Comparison of ENCODE assay signal across 25 cellular contexts in genomic region chr3:195005759-195006555, GRCh38.
"Had no signal": no experiment of that assay in that cellular context is flagged by ENCODE, and none has a peak within 500 bp of the region (broad histone marks: within the 10 kb centered on the region; RNA-seq: fewer than 3 reads in every experiment).

No MANE protein-coding gene starts in this region.

- H3K4me1 Mint-ChIP-seq: activated naive CD4-positive, alpha-beta T cell treated with anti-CD3 and anti-CD28 coated beads, Interleukin-2, amount 50 U/mL, for 24 hours; T-helper 17 cell had no signal

- H3K27ac Mint-ChIP-seq: activated B cell treated with CpG ODN at 0.5 μM for 24 hours; activated CD4-positive, alpha-beta memory T cell treated with anti-CD3 and anti-CD28 coated beads for 36 hours; activated naive CD4-positive, alpha-beta T cell treated with anti-CD3 and anti-CD28 coated beads, Interleukin-2, amount 50 U/mL, for 24 hours; natural killer cell treated with Interleukin-12 subunit alpha and Interleukin-12 subunit beta and Interleukin-15 and Interleukin-18, amount 100 ng/mL, for 72 hours; T-helper 17 cell had no signal

- H3K27me3 Mint-ChIP-seq: activated B cell treated with CpG ODN at 0.5 μM for 24 hours had no signal

- H3K27me3 ChIP-seq: body of pancreas, cardiac muscle cell, neutrophil, pancreas, stomach, suprapubic skin had no signal

- H3K9me3 Mint-ChIP-seq: activated B cell treated with CpG ODN at 0.5 μM for 24 hours; activated CD4-positive, alpha-beta memory T cell treated with anti-CD3 and anti-CD28 coated beads for 36 hours; activated naive CD4-positive, alpha-beta T cell treated with anti-CD3 and anti-CD28 coated beads, Interleukin-2, amount 50 U/mL, for 24 hours; effector memory CD8-positive, alpha-beta T cell; natural killer cell treated with Interleukin-12 subunit alpha and Interleukin-12 subunit beta and Interleukin-15 and Interleukin-18, amount 100 ng/mL, for 72 hours had no signal

- H3K4me3 ChIP-seq: body of pancreas, cardiac muscle cell, esophagus muscularis mucosa, pancreas, stomach, suprapubic skin, transverse colon had no signal

- H3K9me3 ChIP-seq: body of pancreas, esophagus muscularis mucosa, neutrophil, pancreas, stomach, suprapubic skin, transverse colon had no signal

- H3K27ac ChIP-seq: body of pancreas, cardiac muscle cell, esophagus muscularis mucosa, neutrophil, pancreas, stomach, suprapubic skin, transverse colon had no signal

- DNase-seq: activated B cell treated with CpG ODN at 0.5 μM for 24 hours; activated CD4-positive, alpha-beta memory T cell treated with anti-CD3 and anti-CD28 coated beads for 36 hours; activated CD4-positive, alpha-beta T cell treated with anti-CD3 and anti-CD28 coated beads for 48 hours; activated gamma-delta T cell treated with Interleukin-2 at 50 U/mL for 16 hours; activated T-cell treated with anti-CD3 and anti-CD28 coated beads for 4 hours; body of pancreas; dermis blood vessel endothelial cell; effector memory CD8-positive, alpha-beta T cell; glutamatergic neuron; hippocampal formation; left ventricle myocardium superior; midbrain; right cardiac atrium; stimulated activated CD4-positive, alpha-beta T cell treated with anti-CD3 and anti-CD28 coated beads, Interleukin-12 subunit alpha, Interleukin-12 subunit beta, amount 100 ng/mL, for 4 hours; stomach; SW 1271; T-helper 17 cell; transverse colon had no signal

- H3K4me3 Mint-ChIP-seq: activated B cell treated with CpG ODN at 0.5 μM for 24 hours; activated CD4-positive, alpha-beta memory T cell treated with anti-CD3 and anti-CD28 coated beads for 36 hours; activated naive CD4-positive, alpha-beta T cell treated with anti-CD3 and anti-CD28 coated beads, Interleukin-2, amount 50 U/mL, for 24 hours; effector memory CD8-positive, alpha-beta T cell; natural killer cell treated with Interleukin-12 subunit alpha and Interleukin-12 subunit beta and Interleukin-15 and Interleukin-18, amount 100 ng/mL, for 72 hours; T-helper 17 cell had no signal

- H3K36me3 ChIP-seq: cardiac muscle cell, esophagus muscularis mucosa, neutrophil, pancreas, stomach, suprapubic skin, transverse colon had no signal

- ATAC-seq: body of pancreas; effector memory CD8-positive, alpha-beta T cell; left ventricle myocardium superior; natural killer cell treated with Interleukin-12 subunit alpha and Interleukin-12 subunit beta and Interleukin-15 and Interleukin-18, amount 100 ng/mL, for 72 hours; pancreas; right cardiac atrium; T-helper 17 cell had no signal

- H3K36me3 Mint-ChIP-seq: activated CD4-positive, alpha-beta memory T cell treated with anti-CD3 and anti-CD28 coated beads for 36 hours; activated naive CD4-positive, alpha-beta T cell treated with anti-CD3 and anti-CD28 coated beads, Interleukin-2, amount 50 U/mL, for 24 hours; natural killer cell treated with Interleukin-12 subunit alpha and Interleukin-12 subunit beta and Interleukin-15 and Interleukin-18, amount 100 ng/mL, for 72 hours had no signal
